20 cellular contexts compared by ENCODE assay signal in the genomic region with DNA sequence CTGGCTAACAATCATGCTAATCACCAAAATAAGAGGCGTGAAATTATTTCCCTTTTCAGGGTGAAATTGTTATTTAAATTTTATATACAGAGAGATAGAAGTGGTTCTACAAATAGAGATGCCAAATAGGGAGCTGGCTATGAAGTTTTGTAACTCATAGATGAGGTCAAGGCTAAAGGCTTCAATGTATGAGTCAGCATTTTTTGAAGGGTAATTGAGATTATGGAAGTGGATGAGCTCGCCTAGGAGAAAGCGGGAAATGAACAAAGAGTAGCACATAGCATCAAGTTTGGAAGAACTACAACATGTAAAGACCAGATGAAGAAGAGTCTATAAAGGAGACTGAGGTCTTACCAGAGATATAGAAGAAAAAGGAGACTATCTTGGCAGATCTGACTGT.
DNase-seq lines count a peak whose midpoint lies in the region; ATAC-seq, FAIRE-seq and TF ChIP-seq lines count a peak whose summit lies in the region.
"Had no signal": no experiment of that assay in that cellular context is flagged by ENCODE, and none has a peak within 500 bp of the region (broad histone marks: within the 10 kb centered on the region; RNA-seq: fewer than 3 reads in every experiment).

No MANE protein-coding gene starts in this region.

- no peak overlapping the region for H4K8ac ChIP-seq in H1 (ENCODE audit: extremely low read depth, insufficient read depth, low read length)

- no peaks in the 10 kb centered on the region for H3K4me1 Mint-ChIP-seq in activated CD8-positive, alpha-beta T cell treated with anti-CD3 and anti-CD28 coated beads for 36 hours (ENCODE audit: low read depth)
- H3K4me1 Mint-ChIP-seq: CD4-positive, CD25-positive, alpha-beta regulatory T cell; CD8-positive, alpha-beta memory T cell had no signal

- H3K4me2 ChIP-seq in HepG2 (ENCODE audit: low read depth, low read length) (no peak overlapping the region), H1 (ENCODE audit: insufficient read depth in 1 of 2, low read depth in 2 of 2, low read length in 2 of 2) (no peak overlapping the region)

- no peak for TF ChIP-seq POLR2A in HepG2 (IDR thresholded peaks at IDR 0.05; ENCODE audit: insufficient read depth in 1 of 2, low read depth in 2 of 2, low read length in 2 of 2)
- no peak for TF ChIP-seq POLR2A in right lobe of liver (IDR thresholded peaks at IDR 0.05)
- TF ChIP-seq POLR2A in H1 (IDR thresholded peaks at IDR 0.05; ENCODE audit: control extremely low read depth in 1 of 2, low read depth in 2 of 2, low read length in 2 of 2): no peak

- H2BK15ac ChIP-seq in H1 (ENCODE audit: low read length): no peak overlapping the region

- in situ Hi-C loops in HepG2 (cut with HindIII; ENCODE audit: extremely low pct_ligation_motif_present, low pct_unique_long_range_greater_than_20kb): no loop called here

- H3K9ac ChIP-seq in HepG2 (ENCODE audit: insufficient read depth, low read depth, low read length): no peak overlapping the region
- H3K9ac ChIP-seq in H1 (replicated peaks in 1 of 4; ENCODE audit: extremely low read depth in 1 of 4, low read depth in 3 of 4, low read length in 3 of 4): no peak overlapping the region

- H3K9me3 ChIP-seq in HepG2 (ENCODE audit: low read length): 0 out of 2 replicates have a peak, but pooled peaks cover 3% of the 10 kb centered on the region
- no peaks in the 10 kb centered on the region for H3K9me3 ChIP-seq in right lobe of liver
- H3K9me3 ChIP-seq in H1 (ENCODE audit: insufficient read depth in 2 of 2, low read depth in 1 of 2, low read length in 1 of 2): no peaks in the 10 kb centered on the region
- H3K9me3 ChIP-seq: BE2C had no signal

- no peaks in the 10 kb centered on the region for H3K36me3 ChIP-seq in HepG2 (replicated peaks in 1 of 2; ENCODE audit: control insufficient read depth in 1 of 2, insufficient read depth in 2 of 2, low read length in 2 of 2)
- H3K36me3 ChIP-seq in right lobe of liver: no peaks in the 10 kb centered on the region
- H3K36me3 ChIP-seq in H1 (ENCODE audit: control insufficient read depth in 2 of 4, insufficient read depth in 4 of 4, low read length in 3 of 4): no peaks in the 10 kb centered on the region
- H3K36me3 ChIP-seq: BE2C had no signal

- 4% methylated on average over 3 of the region's 3 CpGs for WGBS in HepG2 (ENCODE audit: low lambda C conversion rate)
- WGBS in right lobe of liver (ENCODE audit: insufficient coverage, low coverage, low lambda C conversion rate, missing lambda C conversion rate): 72% methylated on average over 3 of the region's 3 CpGs
- WGBS in H1 (ENCODE audit: extremely low coverage in 1 of 2, insufficient coverage in 1 of 2, insufficient read length in 1 of 2, insufficient replicate concordance in 2 of 2, low coverage in 1 of 2, low lambda C conversion rate in 2 of 2, missing lambda C conversion rate in 1 of 2), 2 experiments: 94% methylated on average over 3 of the region's 3 CpGs; no CpG with 5 or more reads in 1 of the 2 experiments

- CTCF ChIA-PET in HepG2 (lab: Yijun Ruan, JAX; ENCODE audit: low intra/inter-chr PET ratio, low total read pairs) (no interaction called here), H1 (lab: Charles Lee; ENCODE audit: partially characterized antibody) (no interaction called here)
- CTCF ChIA-PET in activated CD8-positive, alpha-beta T cell treated with anti-CD3 and anti-CD28 coated beads for 36 hours (lab: Charles Lee): no interaction called here

- H2AFZ ChIP-seq in HepG2 (ENCODE audit: low read length): no peak overlapping the region
- H2AFZ ChIP-seq in H1 (ENCODE audit: low read length): no peak overlapping the region

- TF ChIP-seq EP300 in HepG2 (IDR thresholded peaks at IDR 0.05; ENCODE audit: low read depth in 2 of 2, low read length in 2 of 2) (no peak), HepG2 (CRISPR knock-in tag; IDR thresholded peaks at IDR 0.05; ENCODE audit: borderline replicate concordance) (no peak), H1 (IDR thresholded peaks at IDR 0.05; ENCODE audit: borderline replicate concordance in 1 of 2, low read depth in 2 of 2, low read length in 2 of 2) (no peak)

- TF ChIP-seq RAD21 in HepG2 (CRISPR knock-in tag; IDR thresholded peaks at IDR 0.05): no peak
- TF ChIP-seq RAD21 in H1 (IDR thresholded peaks at IDR 0.05 in 1 of 2, conservative IDR thresholded peaks at IDR 0.05 in 1 of 2; ENCODE audit: low read depth in 2 of 2, low read length in 2 of 2): no peak

- H3K27ac Mint-ChIP-seq in activated CD8-positive, alpha-beta T cell treated with anti-CD3 and anti-CD28 coated beads for 36 hours: no peak overlapping the region
- H3K27ac Mint-ChIP-seq: CD4-positive, CD25-positive, alpha-beta regulatory T cell; CD8-positive, alpha-beta memory T cell; H9 had no signal

- H3K56ac ChIP-seq in H1 (replicated peaks; ENCODE audit: insufficient read length, low read depth, low read length): no peak overlapping the region

- no peaks in the 10 kb centered on the region for H3K79me1 ChIP-seq in H1 (ENCODE audit: low read depth, low read length)

- H3K18ac ChIP-seq in H1 (ENCODE audit: extremely low read depth, low read length): no peak overlapping the region

- ATAC-seq in HepG2 (no peak), right lobe of liver (no peak), HG03521 (IDR thresholded peaks at IDR 0.05; ENCODE audit: unreplicated experiment) (no peak)
- ATAC-seq in activated CD8-positive, alpha-beta T cell treated with anti-CD3 and anti-CD28 coated beads for 36 hours: no peak
- ATAC-seq: GM12878 had no signal

- H2BK20ac ChIP-seq in H1 (ENCODE audit: low read length): no peak overlapping the region

- H3K27ac ChIP-seq in HepG2 (ENCODE audit: extremely low read length, insufficient read depth, low read length): no peak overlapping the region
- H3K27ac ChIP-seq in right lobe of liver: no peak overlapping the region
- H3K27ac ChIP-seq in H1 (ENCODE audit: low read depth, low read length): no peak overlapping the region

- no peak overlapping the region for H3K4ac ChIP-seq in H1 (replicated peaks; ENCODE audit: insufficient read length, low read depth, low read length)

- no peaks in the 10 kb centered on the region for H3K36me3 Mint-ChIP-seq in activated CD8-positive, alpha-beta T cell treated with anti-CD3 and anti-CD28 coated beads for 36 hours (ENCODE audit: low read depth)
- H3K36me3 Mint-ChIP-seq: CD4-positive, CD25-positive, alpha-beta regulatory T cell; CD8-positive, alpha-beta memory T cell had no signal

- POLR2A ChIA-PET in HepG2 (lab: Yijun Ruan, JAX) (no interaction called here), H1 (lab: Charles Lee; ENCODE audit: partially characterized antibody) (no interaction called here)
- POLR2A ChIA-PET in activated CD8-positive, alpha-beta T cell treated with anti-CD3 and anti-CD28 coated beads for 36 hours (lab: Charles Lee): no interaction called here

- H3K14ac ChIP-seq in H1 (ENCODE audit: insufficient read length): no peak overlapping the region

- H3K23me2 ChIP-seq in H1 (ENCODE audit: low read depth, low read length): no peaks in the 10 kb centered on the region

- no peaks in the 10 kb centered on the region for H4K20me1 ChIP-seq in HepG2 (ENCODE audit: insufficient read depth, low read length)
- H4K20me1 ChIP-seq in H1 (replicated peaks in 1 of 2; ENCODE audit: control insufficient read depth in 1 of 2, insufficient read depth in 2 of 2, low read length in 2 of 2): no peaks in the 10 kb centered on the region

- H3K79me2 ChIP-seq in HepG2 (ENCODE audit: insufficient read depth, low read length) (no peaks in the 10 kb centered on the region), H1 (ENCODE audit: control insufficient read depth in 1 of 2, insufficient read depth in 2 of 2, low read length in 2 of 2) (no peaks in the 10 kb centered on the region)

- H3K27me3 Mint-ChIP-seq in activated CD8-positive, alpha-beta T cell treated with anti-CD3 and anti-CD28 coated beads for 36 hours: no peaks in the 10 kb centered on the region
- H3K27me3 Mint-ChIP-seq: CD4-positive, CD25-positive, alpha-beta regulatory T cell; CD8-positive, alpha-beta memory T cell had no signal

- H3K4me3 ChIP-seq in HepG2 (replicated peaks in 1 of 3; ENCODE audit: insufficient read depth in 1 of 3, low read depth in 2 of 3, low read length in 3 of 3) (no peak overlapping the region), right lobe of liver (no peak overlapping the region), H1 (ENCODE audit: extremely low read depth in 1 of 4, insufficient read depth in 2 of 4, low read depth in 3 of 4, low read length in 4 of 4) (no peak overlapping the region)
- H3K4me3 ChIP-seq: GM12878 had no signal

- no peak for TF ChIP-seq CTCF in HepG2 (CRISPR knock-in tag; IDR thresholded peaks at IDR 0.05)
- no peak for TF ChIP-seq CTCF in right lobe of liver (IDR thresholded peaks at IDR 0.05)
- no peak for TF ChIP-seq CTCF in H1 (IDR thresholded peaks at IDR 0.05; ENCODE audit: control extremely low read depth in 1 of 3, insufficient read depth in 1 of 3, low read depth in 1 of 3, low read length in 3 of 3)
- TF ChIP-seq CTCF in activated CD8-positive, alpha-beta T cell treated with anti-CD3 and anti-CD28 coated beads for 36 hours (IDR thresholded peaks at IDR 0.05): no peak

- no peak overlapping the region for H2BK12ac ChIP-seq in H1 (ENCODE audit: low read depth, low read length)

- H2AK5ac ChIP-seq in H1 (ENCODE audit: low read depth, low read length): no peak overlapping the region

- H3K4me1 ChIP-seq in HepG2 (ENCODE audit: insufficient read depth, low read length) (no peaks in the 10 kb centered on the region), right lobe of liver (no peaks in the 10 kb centered on the region), H1 (replicated peaks in 1 of 4; ENCODE audit: control insufficient read depth in 3 of 4, insufficient read depth in 4 of 4, low read length in 3 of 4) (peaks cover 0 to 8% (median 0%) of the 10 kb centered on the region in 4 experiments; a peak in 2 of 7 replicates)

- H3K23ac ChIP-seq in H1 (ENCODE audit: insufficient read length): no peak overlapping the region

- H2BK5ac ChIP-seq in H1 (ENCODE audit: low read depth, low read length): no peak overlapping the region

- FAIRE-seq in HepG2 (lab: Jason Lieb, UNC) (no peak), H1 (lab: Jason Lieb, UNC) (no peak)
- FAIRE-seq: D721Med, GM12878 had no signal

- no peak overlapping the region for H4K5ac ChIP-seq in H1 (ENCODE audit: insufficient read length, low read depth, low read length)

- no peak overlapping the region for H2BK120ac ChIP-seq in H1 (replicated peaks; ENCODE audit: low read depth, low read length)

- H4K91ac ChIP-seq in H1 (replicated peaks; ENCODE audit: insufficient read length, low read length): no peak overlapping the region

- H3K9me3 Mint-ChIP-seq in activated CD8-positive, alpha-beta T cell treated with anti-CD3 and anti-CD28 coated beads for 36 hours: no peaks in the 10 kb centered on the region
- H3K9me3 Mint-ChIP-seq: H9 had no signal

- intact Hi-C loops in HepG2 (cut with micrococcal nuclease; ENCODE audit: unreplicated experiment) (no loop called here), right lobe of liver (cut with DNase I) (no loop called here)
- intact Hi-C loops in activated CD8-positive, alpha-beta T cell treated with anti-CD3 and anti-CD28 coated beads for 36 hours (cut with micrococcal nuclease): no loop called here

- no TSS peak for BruUV-seq in HepG2 (replicated peaks; lab: Mats Ljungman, UMichigan)

- no peak overlapping the region for H3K4me3 Mint-ChIP-seq in activated CD8-positive, alpha-beta T cell treated with anti-CD3 and anti-CD28 coated beads for 36 hours
- H3K4me3 Mint-ChIP-seq: CD8-positive, alpha-beta memory T cell; H9 had no signal

- DNase-seq in HepG2 (ENCODE audit: low spot score) (no peak), right lobe of liver (no peak), NCI-H69 (lab: John Stamatoyannopoulos, UW) (peak; percentile 3), H1 (ENCODE audit: low read depth in 1 of 2, low spot score in 2 of 2) (no peak)
- no peak for DNase-seq in activated CD8-positive, alpha-beta T cell treated with anti-CD3 and anti-CD28 coated beads for 36 hours
- no peak for DNase-seq in stimulated activated CD4-positive, alpha-beta T cell treated with anti-CD3 and anti-CD28 coated beads, Interleukin-1b, Interleukin-23, amount 100 ng/mL, for 48 hours
- DNase-seq: ACHN; BE2C; C1 segment of cervical spinal cord; CD4-positive, CD25-positive, alpha-beta regulatory T cell; CD8-positive, alpha-beta memory T cell; COR-L47; DMS79 treated with DMSO at 0.1 percent for 48 hours; EL; GOT3; H9; Karpas-422 had no signal

- H3K27me3 ChIP-seq in HepG2 (ENCODE audit: control insufficient read depth in 1 of 2, insufficient read depth in 2 of 2, low read length in 2 of 2) (no peaks in the 10 kb centered on the region), right lobe of liver (no peaks in the 10 kb centered on the region), H1 (replicated peaks in 1 of 4; ENCODE audit: control insufficient read depth in 3 of 4, extremely low read depth in 1 of 4, insufficient read depth in 3 of 4, low read length in 3 of 4) (no peaks in the 10 kb centered on the region)
- H3K27me3 ChIP-seq: BE2C had no signal
